9 cellular contexts compared by ENCODE assay signal in genomic region chr17:880074-880870, GRCh38.
DNase-seq lines count a peak whose midpoint lies in the region; ATAC-seq and TF ChIP-seq lines count a peak whose summit lies in the region.
"Had no signal": no experiment of that assay in that cellular context is flagged by ENCODE, and none has a peak within 500 bp of the region (broad histone marks: within the 10 kb centered on the region; RNA-seq: fewer than 3 reads in every experiment).

No MANE protein-coding gene starts in this region.

- H3K27ac ChIP-seq in DOHH2 (ENCODE audit: low read depth, low read length) = no peak overlapping the region
- H3K27ac ChIP-seq in angular gyrus (ENCODE audit: low read depth, low read length) = peak overlapping the region; percentile 48
- H3K27ac ChIP-seq in prostate gland = peak overlapping the region; percentile 56 to 70

- H3K9me3 ChIP-seq in DOHH2 (ENCODE audit: control insufficient read depth, insufficient read depth, low read length) (no peaks in the 10 kb centered on the region), prostate gland (no peaks in the 10 kb centered on the region)

- no peak for TF ChIP-seq CTCF in DOHH2 (IDR thresholded peaks at IDR 0.05; ENCODE audit: low read depth, low read length, poor library complexity, severe bottlenecking)
- TF ChIP-seq CTCF in prostate gland (IDR thresholded peaks at IDR 0.05) = no peak

- H4K20me1 ChIP-seq in DOHH2 (ENCODE audit: control insufficient read depth, insufficient read depth, low read depth, low read length) = no peaks in the 10 kb centered on the region

- H3K79me2 ChIP-seq in DOHH2 (ENCODE audit: control insufficient read depth, low read length) = no peaks in the 10 kb centered on the region

- H3K27ac Mint-ChIP-seq in stimulated activated naive B cell treated with anti-CD40 and anti-IgM and Interleukin-4, amounts not matched to agents 10 μg/mL and 1 μg/mL and 100 μg/mL, for 72 hours = no peak overlapping the region
- no peak overlapping the region for H3K27ac Mint-ChIP-seq in stimulated activated effector memory CD8-positive, alpha-beta T cell treated with anti-CD3 and anti-CD28 coated beads, Interleukin-12 subunit alpha, Interleukin-12 subunit beta, amount 100 ng/mL, for 72 hours
- H3K27ac Mint-ChIP-seq: CD4-positive, CD25-positive, alpha-beta regulatory T cell had no signal

- peaks cover 29 to 33% of the 10 kb centered on the region in 2 donors for H3K27me3 Mint-ChIP-seq in stimulated activated naive B cell treated with anti-CD40 and anti-IgM and Interleukin-4, amounts not matched to agents 10 μg/mL and 1 μg/mL and 100 μg/mL, for 72 hours

- no peak for TF ChIP-seq POLR2A in prostate gland (IDR thresholded peaks at IDR 0.05)

- peaks cover 2 to 11% of the 10 kb centered on the region in 2 donors for H3K4me1 Mint-ChIP-seq in stimulated activated naive B cell treated with anti-CD40 and anti-IgM and Interleukin-4, amounts not matched to agents 10 μg/mL and 1 μg/mL and 100 μg/mL, for 72 hours
- peaks cover 13% of the 10 kb centered on the region for H3K4me1 Mint-ChIP-seq in stimulated activated effector memory CD8-positive, alpha-beta T cell treated with anti-CD3 and anti-CD28 coated beads, Interleukin-12 subunit alpha, Interleukin-12 subunit beta, amount 100 ng/mL, for 72 hours

- H3K4me1 ChIP-seq in DOHH2 (ENCODE audit: control insufficient read depth, low read length) = peaks cover 28% of the 10 kb centered on the region
- peaks cover 11% of the 10 kb centered on the region for H3K4me1 ChIP-seq in prostate gland (replicated peaks)

- H3K36me3 ChIP-seq in DOHH2 (ENCODE audit: control insufficient read depth, low read length) = no peaks in the 10 kb centered on the region
- H3K36me3 ChIP-seq in prostate gland = no peaks in the 10 kb centered on the region

- DNase-seq in glomerular visceral epithelial cell (ENCODE audit: extremely low spot score) (peak; percentile 72), prostate gland (ENCODE audit: low spot score) (no peak), globus pallidus (ENCODE audit: low spot score) (no peak), GDM1 (lab: John Stamatoyannopoulos, UW) (no peak)
- no peak for DNase-seq in stimulated activated naive B cell treated with anti-CD40 and anti-IgM and Interleukin-4, amounts not matched to agents 10 μg/mL and 1 μg/mL and 100 μg/mL, for 72 hours
- no peak for DNase-seq in stimulated activated effector memory CD8-positive, alpha-beta T cell treated with anti-CD3 and anti-CD28 coated beads, Interleukin-12 subunit alpha, Interleukin-12 subunit beta, amount 100 ng/mL, for 72 hours (ENCODE audit: low spot score in 2 of 2)

- no peaks in the 10 kb centered on the region for H3K36me3 Mint-ChIP-seq in stimulated activated naive B cell treated with anti-CD40 and anti-IgM and Interleukin-4, amounts not matched to agents 10 μg/mL and 1 μg/mL and 100 μg/mL, for 72 hours
- H3K36me3 Mint-ChIP-seq in stimulated activated effector memory CD8-positive, alpha-beta T cell treated with anti-CD3 and anti-CD28 coated beads, Interleukin-12 subunit alpha, Interleukin-12 subunit beta, amount 100 ng/mL, for 72 hours = no peaks in the 10 kb centered on the region
- H3K36me3 Mint-ChIP-seq: CD4-positive, CD25-positive, alpha-beta regulatory T cell had no signal

- H3F3A ChIP-seq in DOHH2 (ENCODE audit: control insufficient read depth, insufficient read depth) = no peaks in the 10 kb centered on the region

- H3K9me2 ChIP-seq in DOHH2 (replicated peaks; ENCODE audit: control insufficient read depth, low read length) = no peaks in the 10 kb centered on the region

- H3K4me2 ChIP-seq in DOHH2 (ENCODE audit: low read length) = 0 out of 2 replicates have a peak overlapping the region, but pooled peaks have one; percentile 37

- H3K9me3 Mint-ChIP-seq in stimulated activated naive B cell treated with anti-CD40 and anti-IgM and Interleukin-4, amounts not matched to agents 10 μg/mL and 1 μg/mL and 100 μg/mL, for 72 hours = no peaks in the 10 kb centered on the region
- H3K9me3 Mint-ChIP-seq in stimulated activated effector memory CD8-positive, alpha-beta T cell treated with anti-CD3 and anti-CD28 coated beads, Interleukin-12 subunit alpha, Interleukin-12 subunit beta, amount 100 ng/mL, for 72 hours = no peaks in the 10 kb centered on the region

- ATAC-seq in stimulated activated naive B cell treated with anti-CD40 and anti-IgM and Interleukin-4, amounts not matched to agents 10 μg/mL and 1 μg/mL and 100 μg/mL, for 72 hours (replicated peaks) = no peak
- no peak for ATAC-seq in stimulated activated effector memory CD8-positive, alpha-beta T cell treated with anti-CD3 and anti-CD28 coated beads, Interleukin-12 subunit alpha, Interleukin-12 subunit beta, amount 100 ng/mL, for 72 hours

- H3K27me3 ChIP-seq in DOHH2 (ENCODE audit: control insufficient read depth, low read length) = no peaks in the 10 kb centered on the region
- H3K27me3 ChIP-seq in prostate gland (replicated peaks; ENCODE audit: insufficient read depth) = no peaks in the 10 kb centered on the region

- H3K4me3 ChIP-seq in DOHH2 (ENCODE audit: low read length) (no peak overlapping the region), prostate gland (no peak overlapping the region)

- 22% methylated on average over 14 of the region's 14 CpGs for WGBS in prostate gland

- intact Hi-C loops in prostate gland (cut with DNase I) = no loop called here

- H3K4me3 Mint-ChIP-seq in stimulated activated naive B cell treated with anti-CD40 and anti-IgM and Interleukin-4, amounts not matched to agents 10 μg/mL and 1 μg/mL and 100 μg/mL, for 72 hours = no peak overlapping the region
- no peak overlapping the region for H3K4me3 Mint-ChIP-seq in stimulated activated effector memory CD8-positive, alpha-beta T cell treated with anti-CD3 and anti-CD28 coated beads, Interleukin-12 subunit alpha, Interleukin-12 subunit beta, amount 100 ng/mL, for 72 hours
- H3K4me3 Mint-ChIP-seq: CD4-positive, CD25-positive, alpha-beta regulatory T cell had no signal
